In genomic region chr2:226665306-226665831, GRCh38 we compare ENCODE assay signal across 25 cellular contexts.
"Had no signal": no experiment of that assay in that cellular context is flagged by ENCODE, and none has a peak within 500 bp of the region (broad histone marks: within the 10 kb centered on the region; RNA-seq: fewer than 3 reads in every experiment).

No MANE protein-coding gene starts in this region.

- H3K4me1 ChIP-seq: colonic mucosa, pancreas, uterus had no signal

- H3K9me3 ChIP-seq: colonic mucosa, left ventricle myocardium inferior, lower lobe of right lung, pancreas, sigmoid colon, tibial artery, upper lobe of left lung, uterus had no signal

- H3K4me3 Mint-ChIP-seq: natural killer cell treated with Interleukin-12 subunit alpha and Interleukin-12 subunit beta and Interleukin-15 and Interleukin-18, amount 100 ng/mL, for 72 hours; neural progenitor cell had no signal

- H3K27ac Mint-ChIP-seq: natural killer cell treated with Interleukin-12 subunit alpha and Interleukin-12 subunit beta and Interleukin-15 and Interleukin-18, amount 100 ng/mL, for 72 hours; neural progenitor cell; progenitor cell of endocrine pancreas had no signal

- H3K36me3 Mint-ChIP-seq: natural killer cell treated with Interleukin-12 subunit alpha and Interleukin-12 subunit beta and Interleukin-15 and Interleukin-18, amount 100 ng/mL, for 72 hours; neural progenitor cell had no signal

- H3K27me3 Mint-ChIP-seq: progenitor cell of endocrine pancreas had no signal

- H3K4me2 ChIP-seq: hepatocyte, neural progenitor cell had no signal

- H2AFZ ChIP-seq: hepatocyte, neural progenitor cell had no signal

- H3K4me3 ChIP-seq: colonic mucosa, hepatocyte, left ventricle myocardium inferior, lower lobe of right lung, neural progenitor cell, pancreas, sigmoid colon, tibial artery, upper lobe of left lung, uterus had no signal

- H3K9ac ChIP-seq: neural progenitor cell had no signal

- H3K79me2 ChIP-seq: hepatocyte had no signal

- H3K36me3 ChIP-seq: colonic mucosa, left ventricle myocardium inferior, lower lobe of right lung, neural progenitor cell, pancreas, sigmoid colon, tibial artery, upper lobe of left lung, uterus had no signal

- H3K27me3 ChIP-seq: colonic mucosa, hepatocyte, neural progenitor cell, pancreas, sigmoid colon, tibial artery, upper lobe of left lung, uterus had no signal

- DNase-seq: cerebellar nuclear complex; colonic mucosa; effector CD4-positive, alpha-beta T cell; foreskin melanocyte; head of caudate nucleus; kidney; left cardiac atrium; left ventricle myocardium inferior; lower lobe of right lung; mesenchymal stem cell; midbrain; nucleus accumbens; pancreas; retina; sigmoid colon; small intestine; stimulated activated CD4-positive, alpha-beta T cell treated with anti-CD3 and anti-CD28 coated beads, Interleukin-12 subunit alpha, Interleukin-12 subunit beta, amount 100 ng/mL, for 4 hours; stimulated activated naive CD4-positive, alpha-beta T cell treated with Interleukin-2 at 50 U/mL for 16 hours; tibial artery; upper lobe of left lung; uterus had no signal

- H3K9me3 Mint-ChIP-seq: natural killer cell treated with Interleukin-12 subunit alpha and Interleukin-12 subunit beta and Interleukin-15 and Interleukin-18, amount 100 ng/mL, for 72 hours had no signal

- H3K27ac ChIP-seq: colonic mucosa, hepatocyte, lower lobe of right lung, neural progenitor cell, pancreas, sigmoid colon, tibial artery, upper lobe of left lung had no signal
